Comparison of ENCODE assay signal across 8 cellular contexts in the genomic region with DNA sequence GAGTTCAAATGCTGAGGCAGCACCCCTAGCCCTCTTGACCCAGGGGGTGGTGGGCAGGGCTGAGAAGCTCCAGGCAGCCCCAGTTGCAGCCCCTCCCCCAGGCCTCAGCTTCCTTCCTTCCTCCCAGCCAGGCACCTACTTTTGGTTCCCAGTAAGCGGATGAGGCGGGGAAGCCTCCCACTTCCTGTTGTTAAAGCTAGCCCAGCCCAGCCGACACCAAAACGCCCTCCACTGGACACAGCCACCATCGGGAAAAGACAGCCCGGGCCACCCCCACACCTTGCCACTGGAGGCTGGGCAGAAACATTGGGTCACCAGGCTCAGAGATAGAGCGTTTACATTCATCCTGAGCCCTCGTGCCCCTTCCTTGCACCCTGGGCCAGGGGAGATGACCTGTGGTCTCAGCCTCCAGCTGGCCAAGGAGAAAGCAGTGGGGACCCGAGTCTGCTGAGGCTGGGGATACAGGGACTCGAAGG. TPM values are rescaled to one million over a fixed set of nuclear protein-coding genes. Genes with fewer than 3 reads are reported as not detected.
DNase-seq lines count a peak whose midpoint lies in the region; ATAC-seq and TF ChIP-seq lines count a peak whose summit lies in the region.

No MANE protein-coding gene starts in this region.

- H3K4me1 ChIP-seq in HUES6 (ENCODE audit: control insufficient read depth, insufficient read depth, low read length) = peaks cover 19% of the 10 kb centered on the region
- peaks cover 3% of the 10 kb centered on the region for H3K4me1 ChIP-seq in endodermal cell (ENCODE audit: control insufficient read depth, insufficient read depth, low read length)

- H3K27me3 Mint-ChIP-seq in endodermal cell (ENCODE audit: insufficient read depth) = no peaks in the 10 kb centered on the region
- no peaks in the 10 kb centered on the region for H3K27me3 Mint-ChIP-seq in stimulated activated memory B cell treated with anti-CD40 and anti-IgM and Interleukin-4, amounts not matched to agents 10 μg/mL and 1 μg/mL and 100 μg/mL, for 72 hours

- H3K4me3 ChIP-seq in HUES6 (ENCODE audit: low read depth, low read length) (0 out of 2 replicates have a peak overlapping the region, but pooled peaks have one; percentile 3), endodermal cell (ENCODE audit: low read length) (no peak overlapping the region)

- no peak overlapping the region for H3K9ac ChIP-seq in HUES6 (ENCODE audit: low read length)
- no peak overlapping the region for H3K9ac ChIP-seq in endodermal cell (ENCODE audit: extremely low read depth, low read length, poor library complexity, severe bottlenecking)

- H3K4me1 Mint-ChIP-seq in endodermal cell = peaks cover 19% of the 10 kb centered on the region
- peaks cover 48% of the 10 kb centered on the region for H3K4me1 Mint-ChIP-seq in stimulated activated memory B cell treated with anti-CD40 and anti-IgM and Interleukin-4, amounts not matched to agents 10 μg/mL and 1 μg/mL and 100 μg/mL, for 72 hours

- H3K4me3 Mint-ChIP-seq in endodermal cell = peak overlapping the region; percentile 23
- H3K4me3 Mint-ChIP-seq in stimulated activated memory B cell treated with anti-CD40 and anti-IgM and Interleukin-4, amounts not matched to agents 10 μg/mL and 1 μg/mL and 100 μg/mL, for 72 hours = peak overlapping the region; percentile 37

- DNase-seq in Ammon's horn (ENCODE audit: low spot score) (peak; percentile 88), endodermal cell (peak; percentile 94), mesenteric fat pad (ENCODE audit: low spot score) (peak; percentile 94)
- peak; percentile 47 for DNase-seq in activated CD4-positive, alpha-beta T cell treated with anti-CD3 and anti-CD28 coated beads for 48 hours

- no peak for ATAC-seq in stimulated activated memory B cell treated with anti-CD40 and anti-IgM and Interleukin-4, amounts not matched to agents 10 μg/mL and 1 μg/mL and 100 μg/mL, for 72 hours
- ATAC-seq in HG02973 (IDR thresholded peaks at IDR 0.05; ENCODE audit: unreplicated experiment) (no peak), GM21390 (IDR thresholded peaks at IDR 0.05; ENCODE audit: unreplicated experiment) (no peak)

- H3K9me3 Mint-ChIP-seq in endodermal cell = no peaks in the 10 kb centered on the region
- no peaks in the 10 kb centered on the region for H3K9me3 Mint-ChIP-seq in stimulated activated memory B cell treated with anti-CD40 and anti-IgM and Interleukin-4, amounts not matched to agents 10 μg/mL and 1 μg/mL and 100 μg/mL, for 72 hours

- H3K27ac ChIP-seq in HUES6 (ENCODE audit: low read depth, low read length) (0 out of 2 replicates have a peak overlapping the region, but pooled peaks have one; percentile 4), endodermal cell (ENCODE audit: low read depth, low read length) (no peak overlapping the region)

- 38 to 50% methylated on average over 8 to 10 of the region's 10 CpGs for WGBS in endodermal cell (ENCODE audit: insufficient coverage in 1 of 2, insufficient read length in 1 of 2), 2 experiments

- peaks cover 19% of the 10 kb centered on the region for H3K36me3 Mint-ChIP-seq in endodermal cell (ENCODE audit: low read depth)
- peaks cover 22% of the 10 kb centered on the region for H3K36me3 Mint-ChIP-seq in stimulated activated memory B cell treated with anti-CD40 and anti-IgM and Interleukin-4, amounts not matched to agents 10 μg/mL and 1 μg/mL and 100 μg/mL, for 72 hours

- H3K9me3 ChIP-seq in HUES6 (ENCODE audit: control insufficient read depth, insufficient read depth, low read depth, low read length) = no peaks in the 10 kb centered on the region
- H3K9me3 ChIP-seq in endodermal cell (ENCODE audit: control insufficient read depth, low read length) = no peaks in the 10 kb centered on the region

- peak; percentile 58 for TF ChIP-seq CTCF in endodermal cell (conservative IDR thresholded peaks at IDR 0.05)

- H3K36me3 ChIP-seq in HUES6 (ENCODE audit: control insufficient read depth, insufficient read depth, low read length) = peaks cover 32% of the 10 kb centered on the region
- H3K36me3 ChIP-seq in endodermal cell (ENCODE audit: control insufficient read depth, insufficient read depth, low read length) = peaks cover 27% of the 10 kb centered on the region

- H3K27me3 ChIP-seq in HUES6 (ENCODE audit: control insufficient read depth, insufficient read depth, low read length) (peaks cover 3% of the 10 kb centered on the region), endodermal cell (ENCODE audit: control insufficient read depth, insufficient read depth, low read length, poor library complexity, severe bottlenecking) (no peaks in the 10 kb centered on the region)

- peak overlapping the region; percentile 81 for H3K27ac Mint-ChIP-seq in endodermal cell
- peak overlapping the region; percentile 79 for H3K27ac Mint-ChIP-seq in stimulated activated memory B cell treated with anti-CD40 and anti-IgM and Interleukin-4, amounts not matched to agents 10 μg/mL and 1 μg/mL and 100 μg/mL, for 72 hours

RNA-seq across cellular contexts. Expression of a gene that starts 3.5 kb away (rescaled TPM):
- total RNA-seq in endodermal cell (10 to 100 TPM; 14.2 to 16.7 TPM), mesenteric fat pad (17.2 TPM)
- 11.4 TPM for polyA plus RNA-seq in endodermal cell (2013, experiment 1 of 2)
- polyA plus RNA-seq in endodermal cell (2013, experiment 2 of 2) = 9.9 TPM

RNA-seq across cellular contexts. Expression of a gene that starts 57.2 kb away (rescaled TPM):
- total RNA-seq in endodermal cell (1,000 to 10,000 TPM; 1,325 to 1,600 TPM), mesenteric fat pad (948 TPM)
- 1,775 TPM for polyA plus RNA-seq in endodermal cell (2013, experiment 1 of 2)
- polyA plus RNA-seq in endodermal cell (2013, experiment 2 of 2) = 1,656 TPM
